ENCODE assay signal across 22 cellular contexts in the genomic region with DNA sequence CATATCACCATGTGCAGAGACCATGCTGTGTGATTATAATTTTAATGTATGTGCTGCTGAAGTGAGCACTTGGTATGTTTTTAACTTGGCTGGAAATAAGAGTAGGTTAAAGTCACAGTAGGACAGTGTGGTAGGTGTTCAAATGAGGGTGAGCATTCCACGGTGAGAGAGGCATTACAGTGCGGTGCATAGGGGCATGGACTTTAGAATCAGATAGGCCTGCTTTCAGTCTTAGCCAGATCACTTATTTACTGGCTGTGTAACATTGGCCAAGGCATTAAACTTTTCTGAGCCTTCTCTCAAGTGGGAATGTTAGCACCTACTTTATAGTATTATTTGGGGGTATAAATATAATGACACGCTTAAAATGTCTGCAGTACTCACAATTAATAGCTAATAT. TPM values are rescaled to one million over a fixed set of nuclear protein-coding genes. Genes with fewer than 3 reads are reported as not detected.
DNase-seq lines count a peak whose midpoint lies in the region; ATAC-seq, FAIRE-seq and TF ChIP-seq lines count a peak whose summit lies in the region.
"Had no signal": no experiment of that assay in that cellular context is flagged by ENCODE, and none has a peak within 500 bp of the region (broad histone marks: within the 10 kb centered on the region; RNA-seq: fewer than 3 reads in every experiment).

No MANE protein-coding gene starts in this region.

- ATAC-seq in right lobe of liver, result peak; percentile 96 to 100 (median 100)
- ATAC-seq in GM18907 (IDR thresholded peaks at IDR 0.05; ENCODE audit: unreplicated experiment), result no peak
- no peak for ATAC-seq in esophagus mucosa

- H3K27me3 ChIP-seq in endothelial cell of umbilical vein (ENCODE audit: control insufficient read depth in 2 of 2, insufficient read depth in 2 of 2, low read length in 2 of 2) (no peaks in the 10 kb centered on the region), right lobe of liver (no peaks in the 10 kb centered on the region), WERI-Rb-1 (ENCODE audit: insufficient read depth, low read depth, severe bottlenecking) (no peaks in the 10 kb centered on the region)
- H3K27me3 ChIP-seq: BE2C had no signal

- TF ChIP-seq POLR2A in endothelial cell of umbilical vein (IDR thresholded peaks at IDR 0.05; ENCODE audit: low read depth, low read length) (no peak), right lobe of liver (IDR thresholded peaks at IDR 0.05) (no peak)

- H3K27me3 Mint-ChIP-seq in activated naive CD4-positive, alpha-beta T cell treated with anti-CD3 and anti-CD28 coated beads, Interleukin-2, amount 10 ng/mL, durations not matched to agents 7 days and 5 days, result peaks cover 12% of the 10 kb centered on the region

- no peak for DNase-seq in SK-N-MC (ENCODE audit: low read depth, low spot score)
- no peak for DNase-seq in endothelial cell of umbilical vein (ENCODE audit: low read depth, low spot score)
- DNase-seq in right lobe of liver, result peak in 1 of 3 donors; percentile 51
- DNase-seq in activated naive CD4-positive, alpha-beta T cell treated with anti-CD3 and anti-CD28 coated beads, Interleukin-2, amount 10 ng/mL, durations not matched to agents 7 days and 5 days, result no peak
- no peak for DNase-seq in WERI-Rb-1
- DNase-seq: ACHN; BE2C; C1 segment of cervical spinal cord; CD4-positive, CD25-positive, alpha-beta regulatory T cell; CD8-positive, alpha-beta memory T cell; COR-L47; DMS 273 treated with DMSO at 0.1 percent for 48 hours; DMS53; DND-41; EL; GOT3; H9 had no signal

- dilution Hi-C loops in endothelial cell of umbilical vein (cut with MboI; ENCODE audit: extremely low pct_ligation_motif_present, low sequenced_read_pairs), result no loop called here

- TF ChIP-seq CTCF in endothelial cell of umbilical vein (IDR thresholded peaks at IDR 0.05; ENCODE audit: extremely low read depth in 1 of 2, insufficient read depth in 1 of 2, low read depth in 1 of 2, low read length in 2 of 2) (no peak), right lobe of liver (IDR thresholded peaks at IDR 0.05) (no peak), WERI-Rb-1 (IDR thresholded peaks at IDR 0.05; ENCODE audit: low read depth, low read length) (no peak)

- no TSS peak for BruUV-seq in endothelial cell of umbilical vein (replicated peaks; lab: Mats Ljungman, UMichigan)

- intact Hi-C loops in endothelial cell of umbilical vein (cut with micrococcal nuclease), result no loop called here
- intact Hi-C loops in right lobe of liver (cut with DNase I), result no loop called here

- peaks cover 16% of the 10 kb centered on the region for H3K9me3 Mint-ChIP-seq in activated naive CD4-positive, alpha-beta T cell treated with anti-CD3 and anti-CD28 coated beads, Interleukin-2, amount 10 ng/mL, durations not matched to agents 7 days and 5 days

- POLR2A ChIA-PET in endothelial cell of umbilical vein (lab: Charles Lee), result interaction anchor here (0.5 kb wide), 1 partner anchor 16 kb away, joined by 3 read pairs; no protein-coding TSS in a partner anchor

- no peaks in the 10 kb centered on the region for H3K36me3 Mint-ChIP-seq in activated naive CD4-positive, alpha-beta T cell treated with anti-CD3 and anti-CD28 coated beads, Interleukin-2, amount 10 ng/mL, durations not matched to agents 7 days and 5 days
- H3K36me3 Mint-ChIP-seq: CD4-positive, CD25-positive, alpha-beta regulatory T cell had no signal

- H3K79me2 ChIP-seq in endothelial cell of umbilical vein (ENCODE audit: control insufficient read depth, insufficient read depth, low read length), result no peaks in the 10 kb centered on the region

- H3K4me3 Mint-ChIP-seq in activated naive CD4-positive, alpha-beta T cell treated with anti-CD3 and anti-CD28 coated beads, Interleukin-2, amount 10 ng/mL, durations not matched to agents 7 days and 5 days, result no peak overlapping the region
- H3K4me3 Mint-ChIP-seq: CD4-positive, CD25-positive, alpha-beta regulatory T cell; CD8-positive, alpha-beta memory T cell; H9 had no signal

- peak overlapping the region; percentile 65; the same call in 1 of the 2 replicates for H3K27ac ChIP-seq in SK-N-MC
- H3K27ac ChIP-seq in endothelial cell of umbilical vein (ENCODE audit: insufficient read depth, low read depth, low read length), result no peak overlapping the region
- H3K27ac ChIP-seq in right lobe of liver, result peak overlapping the region in 1 of 3 donors; percentile 20
- no peak overlapping the region for H3K27ac ChIP-seq in WERI-Rb-1

- WGBS in right lobe of liver (ENCODE audit: insufficient coverage, low coverage, low lambda C conversion rate, missing lambda C conversion rate), result 53% methylated on average over 3 of the region's 3 CpGs

- H3K9ac ChIP-seq in SK-N-MC (ENCODE audit: insufficient read length) (no peak overlapping the region), endothelial cell of umbilical vein (replicated peaks; ENCODE audit: extremely low read depth, insufficient read depth, low read length) (no peak overlapping the region)

- no peak overlapping the region for H2AFZ ChIP-seq in endothelial cell of umbilical vein (ENCODE audit: low read depth, low read length)

- H3K9me1 ChIP-seq in endothelial cell of umbilical vein (replicated peaks; ENCODE audit: control insufficient read depth, extremely low read depth, insufficient read depth, low read length), result no peaks in the 10 kb centered on the region

- H3K4me1 ChIP-seq in endothelial cell of umbilical vein (ENCODE audit: control insufficient read depth, extremely low read depth, insufficient read depth, low read length), result peaks cover 8% of the 10 kb centered on the region
- peaks cover 0 to 6% (median 3%) of the 10 kb centered on the region in 4 donors for H3K4me1 ChIP-seq in right lobe of liver
- H3K4me1 ChIP-seq: BE2C had no signal

- H3K9me3 ChIP-seq in SK-N-MC (ENCODE audit: low read depth, low read length), result no peaks in the 10 kb centered on the region
- no peaks in the 10 kb centered on the region for H3K9me3 ChIP-seq in endothelial cell of umbilical vein (replicated peaks; ENCODE audit: control insufficient read depth, insufficient read depth, low read length)
- no peaks in the 10 kb centered on the region for H3K9me3 ChIP-seq in right lobe of liver
- H3K9me3 ChIP-seq in WERI-Rb-1 (ENCODE audit: severe bottlenecking), result no peaks in the 10 kb centered on the region
- H3K9me3 ChIP-seq: BE2C had no signal

- H3K36me3 ChIP-seq in SK-N-MC (ENCODE audit: insufficient read depth, low read length) (no peaks in the 10 kb centered on the region), endothelial cell of umbilical vein (ENCODE audit: control insufficient read depth in 2 of 2, extremely low read depth in 1 of 2, insufficient read depth in 2 of 2, low read length in 2 of 2) (no peaks in the 10 kb centered on the region), right lobe of liver (no peaks in the 10 kb centered on the region), WERI-Rb-1 (no peaks in the 10 kb centered on the region)
- H3K36me3 ChIP-seq: BE2C had no signal

- no peak overlapping the region for H3K27ac Mint-ChIP-seq in activated naive CD4-positive, alpha-beta T cell treated with anti-CD3 and anti-CD28 coated beads, Interleukin-2, amount 10 ng/mL, durations not matched to agents 7 days and 5 days
- H3K27ac Mint-ChIP-seq: CD4-positive, CD25-positive, alpha-beta regulatory T cell; CD8-positive, alpha-beta memory T cell; H9 had no signal

- H3K4me2 ChIP-seq in endothelial cell of umbilical vein (ENCODE audit: insufficient read depth, low read length), result no peak overlapping the region

- no peaks in the 10 kb centered on the region for H4K20me1 ChIP-seq in endothelial cell of umbilical vein (replicated peaks; ENCODE audit: control insufficient read depth, extremely low read depth, insufficient read depth, low read length)

- peak; percentile 21 for FAIRE-seq in endothelial cell of umbilical vein (lab: Jason Lieb, UNC)
- FAIRE-seq: A204.1, GM12878 had no signal

- no peaks in the 10 kb centered on the region for H3K4me1 Mint-ChIP-seq in activated naive CD4-positive, alpha-beta T cell treated with anti-CD3 and anti-CD28 coated beads, Interleukin-2, amount 10 ng/mL, durations not matched to agents 7 days and 5 days
- H3K4me1 Mint-ChIP-seq: CD4-positive, CD25-positive, alpha-beta regulatory T cell; CD8-positive, alpha-beta memory T cell had no signal

- no peak overlapping the region for H3K4me3 ChIP-seq in SK-N-MC
- H3K4me3 ChIP-seq in endothelial cell of umbilical vein (replicated peaks in 1 of 3; ENCODE audit: insufficient read depth in 1 of 3, low read depth in 1 of 3, low read length in 3 of 3), result no peak overlapping the region
- no peak overlapping the region for H3K4me3 ChIP-seq in right lobe of liver
- H3K4me3 ChIP-seq in WERI-Rb-1 (ENCODE audit: low read depth, low read length), result no peak overlapping the region
- H3K4me3 ChIP-seq: GM12878 had no signal

- CTCF ChIA-PET in endothelial cell of umbilical vein (lab: Charles Lee), result interaction anchor here (1.2 to 2.3 kb wide), 3 partner anchors 10 to 44 kb away, joined by 3 to 7 read pairs (median 3); no protein-coding TSS in a partner anchor
- CTCF ChIA-PET in activated naive CD4-positive, alpha-beta T cell treated with anti-CD3 and anti-CD28 coated beads, Interleukin-2, amount 10 ng/mL, durations not matched to agents 7 days and 5 days (lab: Charles Lee), result no interaction called here

TF ChIP-seq in endothelial cell of umbilical vein, 7 proteins besides CTCF, POLR2A, EP300 and RAD21:
- TF ChIP-seq POLR2AphosphoS5 (IDR thresholded peaks at IDR 0.05; ENCODE audit: insufficient read depth, low read depth, low read length), result no peak
- no peak for TF ChIP-seq GATA2 (IDR thresholded peaks at IDR 0.05; ENCODE audit: insufficient read depth, insufficient read length, low read depth, low read length)
- TF ChIP-seq MYC (IDR thresholded peaks at IDR 0.05; ENCODE audit: low read depth, low read length), result no peak
- TF ChIP-seq EZH2 (IDR thresholded peaks at IDR 0.05; ENCODE audit: borderline replicate concordance, low read depth, low read length, severe bottlenecking), result no peak
- no peak for TF ChIP-seq MAX (IDR thresholded peaks at IDR 0.05; ENCODE audit: insufficient read depth, insufficient read length)
- TF ChIP-seq JUN (IDR thresholded peaks at IDR 0.05; ENCODE audit: borderline replicate concordance, insufficient read depth, insufficient read length, low read depth), result no peak
TF ChIP-seq in endothelial cell of umbilical vein: peak in this region for 0.

RNA-seq across cellular contexts. Expression of gene GIPC2, which starts 43.2 kb away (rescaled TPM):
- total RNA-seq in endothelial cell of umbilical vein (7.7 and 9.6 TPM in 2 replicates), right lobe of liver (1 to 10 TPM; 4.7 to 9.8 (median 7.0) TPM), esophagus mucosa (1.8 TPM)
- polyA plus RNA-seq in endothelial cell of umbilical vein, result 2.1 and 2.8 TPM in 2 replicates
- polyA plus RNA-seq in endothelial cell of umbilical vein (2011; cell fraction: cytosol; rRNA removed), result 2.9 and 3.1 TPM in 2 replicates
- polyA plus RNA-seq in endothelial cell of umbilical vein (2011; cell fraction: nucleus; rRNA removed), result 2.8 and 3.6 TPM in 2 replicates
- 1.4 and 2.8 TPM in 2 replicates for polyA plus RNA-seq in endothelial cell of umbilical vein (2012)
- polyA minus RNA-seq in endothelial cell of umbilical vein, result 4.6 and 5.6 TPM in 2 replicates
- polyA minus RNA-seq in endothelial cell of umbilical vein (2011; cell fraction: cytosol; rRNA and poly(A)+ RNA removed), result not detected
- 13.6 and 15.2 TPM in 2 replicates for polyA minus RNA-seq in endothelial cell of umbilical vein (2011; cell fraction: nucleus; rRNA and poly(A)+ RNA removed)
- total RNA-seq: CD4-positive, CD25-positive, alpha-beta regulatory T cell; G401 had no signal

Comparison
In these comparisons a context has a peak if more than half of its experiments do, and no peak if none do; other contexts are left out.
1. ATAC-seq: peak in right lobe of liver (4 of 4); none in GM18907 (single experiment) and esophagus mucosa (single experiment).